28 cellular contexts compared by ENCODE assay signal in the genomic region with DNA sequence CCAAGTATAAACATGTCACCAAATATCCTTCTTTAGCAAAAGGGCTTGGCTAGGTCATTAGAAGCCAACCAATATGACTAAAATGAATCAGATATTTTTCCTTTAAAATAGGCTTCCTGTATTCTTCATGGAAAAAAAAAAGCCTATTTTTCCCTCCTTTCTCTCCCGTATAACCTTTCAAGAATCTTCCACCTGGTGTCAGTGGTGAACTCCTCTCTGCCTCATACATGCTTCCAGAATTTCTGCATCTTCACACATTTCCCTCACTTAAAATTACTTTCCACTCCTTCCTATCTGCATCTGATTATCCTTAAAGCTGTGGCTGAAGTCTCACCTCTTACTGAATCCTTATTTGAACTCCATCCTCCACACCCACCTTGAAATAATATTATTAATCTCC.
"Had no signal": no experiment of that assay in that cellular context is flagged by ENCODE, and none has a peak within 500 bp of the region (broad histone marks: within the 10 kb centered on the region; RNA-seq: fewer than 3 reads in every experiment).

No MANE protein-coding gene starts in this region.

- H3K27ac ChIP-seq: dorsolateral prefrontal cortex, esophagus muscularis mucosa, heart right ventricle, prostate gland, right atrium auricular region, thoracic aorta, tibial nerve, upper lobe of left lung had no signal

- H3K4me1 Mint-ChIP-seq: naive B cell, nephron had no signal

- H3K27me3 Mint-ChIP-seq: stimulated activated memory B cell treated with anti-CD40 and anti-IgM and Interleukin-4, amounts not matched to agents 10 μg/mL and 1 μg/mL and 100 μg/mL, for 72 hours had no signal

- H3K4me1 ChIP-seq: esophagus muscularis mucosa, heart right ventricle, prostate gland, right atrium auricular region, tibial nerve, upper lobe of left lung had no signal

- ATAC-seq: heart right ventricle; left lobe of liver; mucosa of descending colon; sciatic nerve; stimulated activated memory B cell treated with anti-CD40 and anti-IgM and Interleukin-4, amounts not matched to agents 10 μg/mL and 1 μg/mL and 100 μg/mL, for 72 hours had no signal

- H3K9me3 Mint-ChIP-seq: memory B cell; mesothelial cell of epicardium; naive B cell; nephron; stimulated activated memory B cell treated with anti-CD40 and anti-IgM and Interleukin-4, amounts not matched to agents 10 μg/mL and 1 μg/mL and 100 μg/mL, for 72 hours; stimulated activated naive CD8-positive, alpha-beta T cell treated with anti-CD3 and anti-CD28 coated beads, Interleukin-15, Interleukin-2, amounts not matched to agents 100 ng/mL and 50 ng/mL, for 24 hours had no signal

- H3K9me3 ChIP-seq: esophagus muscularis mucosa, heart right ventricle, mucosa of descending colon, prostate gland, right atrium auricular region, thoracic aorta, tibial nerve, upper lobe of left lung had no signal

- H3K36me3 Mint-ChIP-seq: memory B cell; mesothelial cell of epicardium; naive B cell; stimulated activated memory B cell treated with anti-CD40 and anti-IgM and Interleukin-4, amounts not matched to agents 10 μg/mL and 1 μg/mL and 100 μg/mL, for 72 hours had no signal

- H3K36me3 ChIP-seq: esophagus muscularis mucosa, heart right ventricle, prostate gland, right atrium auricular region, thoracic aorta, tibial nerve, upper lobe of left lung had no signal

- H3K27me3 ChIP-seq: dorsolateral prefrontal cortex, esophagus muscularis mucosa, heart right ventricle, right atrium auricular region, tibial nerve, upper lobe of left lung had no signal

- FAIRE-seq: colon, endothelial cell of umbilical vein, kidney, urothelium cell line had no signal

- H3K4me3 ChIP-seq: dorsolateral prefrontal cortex, esophagus muscularis mucosa, heart right ventricle, lung, mucosa of descending colon, prostate gland, right atrium auricular region, thoracic aorta, tibial nerve, upper lobe of left lung had no signal

- DNase-seq: cerebellar nuclear complex; dorsolateral prefrontal cortex; effector CD4-positive, alpha-beta T cell; foreskin melanocyte; glutamatergic neuron; heart right ventricle; hippocampal formation; kidney; mucosa of descending colon; naive B cell; stimulated activated CD4-positive, alpha-beta T cell treated with anti-CD3 and anti-CD28 coated beads, Interleukin-4, amount 100 ng/mL, for 4 hours; upper lobe of left lung had no signal

- H3K4me3 Mint-ChIP-seq: memory B cell; mesothelial cell of epicardium; naive B cell; nephron; stimulated activated memory B cell treated with anti-CD40 and anti-IgM and Interleukin-4, amounts not matched to agents 10 μg/mL and 1 μg/mL and 100 μg/mL, for 72 hours; stimulated activated naive CD8-positive, alpha-beta T cell treated with anti-CD3 and anti-CD28 coated beads, Interleukin-15, Interleukin-2, amounts not matched to agents 100 ng/mL and 50 ng/mL, for 24 hours had no signal

- H3K27ac Mint-ChIP-seq: memory B cell; mesothelial cell of epicardium; naive B cell; nephron; stimulated activated memory B cell treated with anti-CD40 and anti-IgM and Interleukin-4, amounts not matched to agents 10 μg/mL and 1 μg/mL and 100 μg/mL, for 72 hours; stimulated activated naive CD8-positive, alpha-beta T cell treated with anti-CD3 and anti-CD28 coated beads, Interleukin-15, Interleukin-2, amounts not matched to agents 100 ng/mL and 50 ng/mL, for 24 hours had no signal
